Comparison of ENCODE assay signal across 17 cellular contexts in genomic region chr2:240439698-240440151, GRCh38. TPM values are rescaled to one million over a fixed set of nuclear protein-coding genes. Genes with fewer than 3 reads are reported as not detected.
"Had no signal": no experiment of that assay in that cellular context is flagged by ENCODE, and none has a peak within 500 bp of the region (broad histone marks: within the 10 kb centered on the region; RNA-seq: fewer than 3 reads in every experiment).

No MANE protein-coding gene starts in this region.

- H3K9me3 ChIP-seq: tibial nerve had no signal

- ATAC-seq: left colon; natural killer cell treated with Interleukin-12 subunit alpha and Interleukin-12 subunit beta and Interleukin-15 and Interleukin-18, amount 100 ng/mL, for 72 hours had no signal

- DNase-seq: activated CD4-positive, alpha-beta T cell treated with anti-CD3 and anti-CD28 coated beads, Interleukin-2, amount 10 ng/mL, durations not matched to agents 7 days and 5 days; activated CD4-positive, CD25-positive, alpha-beta regulatory T cell; activated CD8-positive, alpha-beta memory T cell treated with anti-CD3 and anti-CD28 coated beads for 24 hours; activated naive CD8-positive, alpha-beta T cell treated with anti-CD3 and anti-CD28 coated beads for 36 hours; amygdala; effector memory CD4-positive, alpha-beta T cell; foreskin melanocyte; immature natural killer cell; occipital lobe; stimulated activated CD4-positive, alpha-beta T cell treated with anti-CD3 and anti-CD28 coated beads, Interleukin-4, amount 100 ng/mL, for 24 hours; stimulated activated naive CD4-positive, alpha-beta T cell had no signal

- H3K36me3 Mint-ChIP-seq: activated naive CD8-positive, alpha-beta T cell treated with anti-CD3 and anti-CD28 coated beads for 36 hours; brain; immature natural killer cell; memory B cell; natural killer cell treated with Interleukin-12 subunit alpha and Interleukin-12 subunit beta and Interleukin-15 and Interleukin-18, amount 100 ng/mL, for 72 hours had no signal

- H3K27ac Mint-ChIP-seq: activated CD4-positive, alpha-beta T cell treated with anti-CD3 and anti-CD28 coated beads, Interleukin-2, amount 10 ng/mL, durations not matched to agents 7 days and 5 days; activated naive CD8-positive, alpha-beta T cell treated with anti-CD3 and anti-CD28 coated beads for 36 hours; dendritic cell treated with granulocyte-macrophage colony-stimulating factor and Interleukin-4, amounts not matched to agents 40 ng/mL and 50 ng/mL, for 4 days; immature natural killer cell; memory B cell; natural killer cell treated with Interleukin-12 subunit alpha and Interleukin-12 subunit beta and Interleukin-15 and Interleukin-18, amount 100 ng/mL, for 72 hours had no signal

- H3K4me3 Mint-ChIP-seq: activated CD4-positive, alpha-beta T cell treated with anti-CD3 and anti-CD28 coated beads, Interleukin-2, amount 10 ng/mL, durations not matched to agents 7 days and 5 days; activated naive CD8-positive, alpha-beta T cell treated with anti-CD3 and anti-CD28 coated beads for 36 hours; dendritic cell treated with granulocyte-macrophage colony-stimulating factor and Interleukin-4, amounts not matched to agents 40 ng/mL and 50 ng/mL, for 4 days; immature natural killer cell; memory B cell; natural killer cell treated with Interleukin-12 subunit alpha and Interleukin-12 subunit beta and Interleukin-15 and Interleukin-18, amount 100 ng/mL, for 72 hours had no signal

- H3K9me3 Mint-ChIP-seq: activated CD4-positive, alpha-beta T cell treated with anti-CD3 and anti-CD28 coated beads, Interleukin-2, amount 10 ng/mL, durations not matched to agents 7 days and 5 days; activated naive CD8-positive, alpha-beta T cell treated with anti-CD3 and anti-CD28 coated beads for 36 hours; brain; dendritic cell treated with granulocyte-macrophage colony-stimulating factor and Interleukin-4, amounts not matched to agents 40 ng/mL and 50 ng/mL, for 4 days; immature natural killer cell; memory B cell; natural killer cell treated with Interleukin-12 subunit alpha and Interleukin-12 subunit beta and Interleukin-15 and Interleukin-18, amount 100 ng/mL, for 72 hours had no signal

- H3K27me3 ChIP-seq: tibial nerve had no signal

RNA-seq across cellular contexts. Expression of gene GPC1, which starts 4.3 kb away (rescaled TPM):
- polyA plus RNA-seq: immature natural killer cell had no signal
